Comparison of ENCODE assay signal across 11 cellular contexts in genomic region chr15:36882487-36883108, GRCh38.
DNase-seq lines count a peak whose midpoint lies in the region; ATAC-seq and TF ChIP-seq lines count a peak whose summit lies in the region.
"Had no signal": no experiment of that assay in that cellular context is flagged by ENCODE, and none has a peak within 500 bp of the region (broad histone marks: within the 10 kb centered on the region; RNA-seq: fewer than 3 reads in every experiment).

No MANE protein-coding gene starts in this region.

- H3K79me2 ChIP-seq in trophoblast cell (ENCODE audit: control insufficient read depth, insufficient read depth, low read length, poor library complexity) = no peaks in the 10 kb centered on the region

- no peak overlapping the region for H4K91ac ChIP-seq in trophoblast cell (ENCODE audit: low read depth, low read length)

- H3K79me1 ChIP-seq in trophoblast cell (ENCODE audit: low read length) = no peaks in the 10 kb centered on the region

- DNase-seq in DMS53 (lab: John Stamatoyannopoulos, UW) = peak; percentile 66
- DNase-seq in WTC11 (ENCODE audit: low spot score) = no peak
- DNase-seq in heart right ventricle = no peak
- peak in 1 of 2 donors; percentile 6 for DNase-seq in trophoblast cell
- DNase-seq in activated CD4-positive, alpha-beta T cell treated with anti-CD3 and anti-CD28 coated beads, Interleukin-2, amount 50 U/mL, for 48 hours = no peak
- DNase-seq: activated CD8-positive, alpha-beta T cell treated with anti-CD3 and anti-CD28 coated beads, Interleukin-2, amount 10 ng/mL, durations not matched to agents 7 days and 5 days; COR-L47; hippocampal formation had no signal

- H3K4me1 ChIP-seq in heart right ventricle (peaks cover 0 to 19% (median 7%) of the 10 kb centered on the region in 9 donors), trophoblast cell (ENCODE audit: control insufficient read depth in 1 of 2, insufficient read depth in 2 of 2, low read length in 2 of 2) (peaks cover 16 to 18% of the 10 kb centered on the region in 2 experiments)

- no peak overlapping the region for H2AK5ac ChIP-seq in trophoblast cell (ENCODE audit: low read length)

- no peaks in the 10 kb centered on the region for H3K36me3 Mint-ChIP-seq in WTC11

- CTCF ChIA-PET in WTC11 (lab: Charles Lee) = interaction anchor here (0.6 to 2.5 kb wide), 8 partner anchors 15 to 264 kb away, joined by 3 to 31 read pairs (median 10); no protein-coding TSS in a partner anchor

- H2BK12ac ChIP-seq in trophoblast cell (ENCODE audit: low read length) = no peak overlapping the region

- H3K36me3 ChIP-seq in heart right ventricle = no peaks in the 10 kb centered on the region
- H3K36me3 ChIP-seq in trophoblast cell (ENCODE audit: control insufficient read depth in 1 of 2, insufficient read depth in 2 of 2, low read length in 2 of 2) = no peaks in the 10 kb centered on the region

- H2BK5ac ChIP-seq in trophoblast cell (ENCODE audit: low read depth, low read length, poor library complexity) = no peak overlapping the region

- H3K14ac ChIP-seq in trophoblast cell (ENCODE audit: low read length) = no peak overlapping the region

- POLR2A ChIA-PET in WTC11 (lab: Charles Lee) = no interaction called here

- peak overlapping the region; percentile 6 for H3K4me2 ChIP-seq in trophoblast cell (ENCODE audit: low read length)

- no peak overlapping the region for H3K23ac ChIP-seq in trophoblast cell (ENCODE audit: low read length)

- H4K8ac ChIP-seq in trophoblast cell (ENCODE audit: low read depth, low read length) = no peak overlapping the region

- no peak overlapping the region for H3K18ac ChIP-seq in trophoblast cell (ENCODE audit: low read length)

- no peak overlapping the region for H3K4ac ChIP-seq in trophoblast cell (ENCODE audit: low read depth, low read length)

- H3K9ac ChIP-seq in trophoblast cell (ENCODE audit: low read length) = no peak overlapping the region

- ATAC-seq in WTC11 (no peak), heart right ventricle (peak in 4 of 8 donors; percentile 27 to 58 (median 40)), esophagus mucosa (no peak), GM18858 (IDR thresholded peaks at IDR 0.05; ENCODE audit: unreplicated experiment) (no peak), GM18873 (IDR thresholded peaks at IDR 0.05; ENCODE audit: low FRiP score, unreplicated experiment) (no peak)
- ATAC-seq: activated CD8-positive, alpha-beta T cell treated with anti-CD3 and anti-CD28 coated beads, Interleukin-2, amount 10 ng/mL, durations not matched to agents 7 days and 5 days had no signal

- H3K4me3 Mint-ChIP-seq in WTC11 = peak overlapping the region; percentile 37
- H3K4me3 Mint-ChIP-seq: activated CD8-positive, alpha-beta T cell treated with anti-CD3 and anti-CD28 coated beads, Interleukin-2, amount 10 ng/mL, durations not matched to agents 7 days and 5 days had no signal

- no peak overlapping the region for H3K27ac Mint-ChIP-seq in WTC11
- H3K27ac Mint-ChIP-seq: activated CD8-positive, alpha-beta T cell treated with anti-CD3 and anti-CD28 coated beads, Interleukin-2, amount 10 ng/mL, durations not matched to agents 7 days and 5 days had no signal

- peaks cover 100% of the 10 kb centered on the region for H3K27me3 Mint-ChIP-seq in WTC11 (ENCODE audit: low read depth)

- no peaks in the 10 kb centered on the region for H3K9me3 ChIP-seq in heart right ventricle
- peaks cover 4% of the 10 kb centered on the region for H3K9me3 ChIP-seq in trophoblast cell (ENCODE audit: insufficient read depth, low read depth, low read length)

- TF ChIP-seq CTCF in WTC11 (IDR thresholded peaks at IDR 0.05) (no peak), heart right ventricle (IDR thresholded peaks at IDR 0.05) (no peak)

- H2AFZ ChIP-seq in trophoblast cell (ENCODE audit: insufficient read depth, low read length, poor library complexity) = no peak overlapping the region

- no peak overlapping the region for H4K12ac ChIP-seq in trophoblast cell (ENCODE audit: low read depth, low read length)

- H3K27ac ChIP-seq in heart right ventricle (no peak overlapping the region), trophoblast cell (ENCODE audit: low read depth, low read length) (no peak overlapping the region)

- no peaks in the 10 kb centered on the region for H3K9me3 Mint-ChIP-seq in WTC11

- H3K27me3 ChIP-seq in heart right ventricle = peaks cover 0 to 98% (median 64%) of the 10 kb centered on the region in 7 donors
- peaks cover 55% of the 10 kb centered on the region for H3K27me3 ChIP-seq in trophoblast cell (ENCODE audit: insufficient read depth, low read length)

- no peak overlapping the region for H2BK120ac ChIP-seq in trophoblast cell (ENCODE audit: insufficient read depth, low read length, poor library complexity)

- intact Hi-C loops in heart right ventricle (cut with DNase I) = loop anchor here in 8 of 10 donors (2.0 to 10.0 kb wide), 8 partner anchors 215 to 1002 kb away; partner anchors contain the start of gene MEIS2 (in 2 of the 8)

- 16 to 21% methylated on average over 26 of the region's 26 CpGs for WGBS in heart right ventricle, 2 donors
- no CpG with 5 or more reads among the region's 26 CpGs for WGBS in trophoblast cell (ENCODE audit: extremely low coverage, insufficient coverage, insufficient read length)

- H3K4me1 Mint-ChIP-seq in WTC11 = peaks cover 82% of the 10 kb centered on the region

- H3K4me3 ChIP-seq in heart right ventricle (peak overlapping the region in 6 of 10 donors; percentile 31 to 50 (median 44)), trophoblast cell (ENCODE audit: low read depth, low read length) (no peak overlapping the region)

TF ChIP-seq in WTC11, 78 proteins besides CTCF, POLR2A, EP300 and RAD21:
- no peak for TF ChIP-seq ZBTB21 (CRISPR knock-in tag; IDR thresholded peaks at IDR 0.05; ENCODE audit: borderline replicate concordance)
- no peak for TF ChIP-seq ZNF263 (CRISPR knock-in tag; IDR thresholded peaks at IDR 0.05; ENCODE audit: low read depth)
- no peak for TF ChIP-seq ELF4 (CRISPR knock-in tag; IDR thresholded peaks at IDR 0.05; ENCODE audit: low read depth)
- no peak for TF ChIP-seq MXD4 (CRISPR knock-in tag; IDR thresholded peaks at IDR 0.05; ENCODE audit: borderline replicate concordance)
- no peak for TF ChIP-seq RORB (CRISPR knock-in tag; IDR thresholded peaks at IDR 0.05)
- no peak for TF ChIP-seq TP53 (CRISPR knock-in tag; IDR thresholded peaks at IDR 0.05)
- TF ChIP-seq MYBL2 (CRISPR knock-in tag; IDR thresholded peaks at IDR 0.05) = no peak
- no peak for TF ChIP-seq IRF2 (CRISPR knock-in tag; IDR thresholded peaks at IDR 0.05; ENCODE audit: borderline replicate concordance, low read depth)
- no peak for TF ChIP-seq STAT6 (CRISPR knock-in tag; conservative IDR thresholded peaks at IDR 0.05; ENCODE audit: low read depth)
- no peak for TF ChIP-seq ESRRA (CRISPR knock-in tag; IDR thresholded peaks at IDR 0.05; ENCODE audit: borderline replicate concordance)
- no peak for TF ChIP-seq USF1 (CRISPR knock-in tag; IDR thresholded peaks at IDR 0.05)
- TF ChIP-seq NR3C1 (CRISPR knock-in tag; conservative IDR thresholded peaks at IDR 0.05; ENCODE audit: low read depth) = no peak
- no peak for TF ChIP-seq FOXK1 (CRISPR knock-in tag; IDR thresholded peaks at IDR 0.05)
- no peak for TF ChIP-seq ZNF396 (CRISPR knock-in tag; IDR thresholded peaks at IDR 0.05; ENCODE audit: borderline replicate concordance)
